ENCODE assay signal across 11 cellular contexts in the genomic region with DNA sequence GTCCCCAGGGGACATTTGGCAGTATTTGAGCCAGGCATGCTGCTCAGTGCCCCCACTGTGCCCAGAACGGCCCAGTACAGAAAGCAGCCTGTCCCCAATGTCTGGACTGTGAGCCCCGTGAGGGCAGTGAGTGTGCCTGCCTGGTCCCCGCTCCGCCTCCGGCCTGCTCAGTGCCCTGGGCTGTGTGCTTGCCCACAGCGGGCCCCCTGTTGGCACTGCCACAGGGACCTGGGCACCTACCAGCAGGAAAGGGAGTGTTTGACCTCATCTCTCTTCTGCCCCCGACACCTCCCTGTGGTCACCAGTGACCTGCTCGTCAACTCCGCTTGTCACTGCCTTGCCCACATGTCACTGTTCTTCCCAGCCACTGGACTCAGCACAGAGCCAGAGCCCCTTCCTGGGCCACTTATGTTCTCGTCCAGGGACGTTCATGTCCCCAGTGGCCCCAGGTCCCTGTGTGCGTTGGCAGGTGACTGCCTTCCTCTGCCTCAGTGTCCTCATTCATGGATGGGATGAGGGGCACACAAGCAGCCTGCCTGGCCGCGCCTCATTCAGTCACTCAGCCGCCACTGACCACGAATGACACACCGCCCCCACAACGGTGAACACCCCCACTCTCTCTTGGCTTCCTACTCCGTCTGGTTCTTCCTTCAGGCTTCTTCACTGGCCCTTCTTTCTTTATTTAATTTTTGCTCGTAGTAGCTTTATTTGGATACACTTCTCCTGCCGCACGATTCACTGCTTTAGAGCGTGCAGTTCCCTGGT. TPM values are rescaled to one million over a fixed set of nuclear protein-coding genes. Genes with fewer than 3 reads are reported as not detected.
DNase-seq lines count a peak whose midpoint lies in the region; ATAC-seq and TF ChIP-seq lines count a peak whose summit lies in the region.
"Had no signal": no experiment of that assay in that cellular context is flagged by ENCODE, and none has a peak within 500 bp of the region (broad histone marks: within the 10 kb centered on the region; RNA-seq: fewer than 3 reads in every experiment).

No MANE protein-coding gene starts in this region.

- peak overlapping the region; percentile 27; the same call in 1 of the 2 replicates for H3K4me3 ChIP-seq in PC-3 (ENCODE audit: low read length)

- H2AFZ ChIP-seq in PC-3 (ENCODE audit: low read length): no peak overlapping the region

- peaks cover 26% of the 10 kb centered on the region for H3K4me1 ChIP-seq in PC-3 (ENCODE audit: insufficient read depth, low read length)

- H3K79me2 ChIP-seq in PC-3 (ENCODE audit: low read length): peaks cover 77% of the 10 kb centered on the region

- H3K9me3 Mint-ChIP-seq in dendritic cell treated with granulocyte-macrophage colony-stimulating factor and Interleukin-4, amounts not matched to agents 40 ng/mL and 50 ng/mL, for 4 days: no peaks in the 10 kb centered on the region
- H3K9me3 Mint-ChIP-seq in osteocyte (ENCODE audit: unreplicated experiment): no peaks in the 10 kb centered on the region

- H3K27me3 ChIP-seq in PC-3 (ENCODE audit: low read length): no peaks in the 10 kb centered on the region

- peaks cover 71% of the 10 kb centered on the region for H3K4me1 Mint-ChIP-seq in dendritic cell treated with granulocyte-macrophage colony-stimulating factor and Interleukin-4, amounts not matched to agents 40 ng/mL and 50 ng/mL, for 4 days (ENCODE audit: low read depth)
- H3K4me1 Mint-ChIP-seq in osteocyte (ENCODE audit: unreplicated experiment): peaks cover 42% of the 10 kb centered on the region

- no peaks in the 10 kb centered on the region for H3K9me3 ChIP-seq in PC-3 (ENCODE audit: low read length)

- POLR2A ChIA-PET in PC-3 (lab: Charles Lee; ENCODE audit: unreplicated experiment): no interaction called here

- no peaks in the 10 kb centered on the region for H3K27me3 Mint-ChIP-seq in dendritic cell treated with granulocyte-macrophage colony-stimulating factor and Interleukin-4, amounts not matched to agents 40 ng/mL and 50 ng/mL, for 4 days
- no peaks in the 10 kb centered on the region for H3K27me3 Mint-ChIP-seq in osteocyte (ENCODE audit: unreplicated experiment)

- no peaks in the 10 kb centered on the region for H3F3A ChIP-seq in PC-3 (ENCODE audit: low read length, unreplicated experiment)

- peaks cover 70% of the 10 kb centered on the region for H3K36me3 Mint-ChIP-seq in dendritic cell treated with granulocyte-macrophage colony-stimulating factor and Interleukin-4, amounts not matched to agents 40 ng/mL and 50 ng/mL, for 4 days (ENCODE audit: low read depth)
- peaks cover 10% of the 10 kb centered on the region for H3K36me3 Mint-ChIP-seq in osteocyte (ENCODE audit: unreplicated experiment)

- peak overlapping the region; percentile 83 for H3K27ac ChIP-seq in PC-3 (ENCODE audit: low read length)

- no peaks in the 10 kb centered on the region; the same call in 1 of the 2 replicates for H3K36me3 ChIP-seq in PC-3 (ENCODE audit: low read depth, low read length)

- no peak overlapping the region for H3K4me3 Mint-ChIP-seq in dendritic cell treated with granulocyte-macrophage colony-stimulating factor and Interleukin-4, amounts not matched to agents 40 ng/mL and 50 ng/mL, for 4 days
- peak overlapping the region; percentile 47 for H3K4me3 Mint-ChIP-seq in osteocyte (ENCODE audit: unreplicated experiment)

- peak overlapping the region; percentile 35 for H3K9ac ChIP-seq in PC-3 (ENCODE audit: low read length)

- intact Hi-C loops in PC-3 (cut with micrococcal nuclease): no loop called here
- intact Hi-C loops in dendritic cell treated with granulocyte-macrophage colony-stimulating factor and Interleukin-4, amounts not matched to agents 40 ng/mL and 50 ng/mL, for 4 days (cut with micrococcal nuclease): no loop called here

- CTCF ChIA-PET in PC-3 (lab: Charles Lee): no interaction called here

- peaks cover 21% of the 10 kb centered on the region; the same call in 1 of the 2 replicates for H4K20me1 ChIP-seq in PC-3 (ENCODE audit: low read length)

- ATAC-seq in PC-3: no peak
- ATAC-seq in HG02981 (IDR thresholded peaks at IDR 0.05; ENCODE audit: unreplicated experiment): no peak

- TF ChIP-seq CTCF in PC-3 (conservative IDR thresholded peaks at IDR 0.05; ENCODE audit: low read depth, low read length): no peak
- TF ChIP-seq CTCF in osteocyte (IDR thresholded peaks at IDR 0.05): no peak

- no peaks in the 10 kb centered on the region for H3K9me2 ChIP-seq in PC-3 (replicated peaks; ENCODE audit: low read length)

- peak; percentile 28 for DNase-seq in EH (ENCODE audit: low read depth)
- peak; percentile 3 for DNase-seq in PC-3
- no peak for DNase-seq in osteocyte (ENCODE audit: extremely low spot score, unreplicated experiment)
- DNase-seq in NCI-H146 (lab: John Stamatoyannopoulos, UW): no peak
- DNase-seq in T1000 (lab: John Stamatoyannopoulos, UW): no peak
- DNase-seq: erythroblast, KG1, NCI-H524 treated with DMSO at 0.1 percent for 48 hours had no signal

- no TSS peak for BruUV-seq in PC-3 (replicated peaks; lab: Mats Ljungman, UMichigan)

- peak overlapping the region; percentile 81 for H3K4me2 ChIP-seq in PC-3 (ENCODE audit: low read length)

- peak overlapping the region; percentile 21 for H3K27ac Mint-ChIP-seq in dendritic cell treated with granulocyte-macrophage colony-stimulating factor and Interleukin-4, amounts not matched to agents 40 ng/mL and 50 ng/mL, for 4 days
- peak overlapping the region; percentile 56 for H3K27ac Mint-ChIP-seq in osteocyte (ENCODE audit: unreplicated experiment)

RNA-seq across cellular contexts. Expression of a gene that starts 2.8 kb away (rescaled TPM):
- total RNA-seq in PC-3 (2014; rRNA removed) (53.6 and 77.9 TPM in 2 replicates), osteocyte (45.3 and 49.5 TPM in 2 replicates)

RNA-seq across cellular contexts. Expression of a gene that starts 8.5 kb away (rescaled TPM):
- 51.4 and 58.3 TPM in 2 replicates for total RNA-seq in PC-3 (2014; rRNA removed)
- 10.0 and 10.8 TPM in 2 replicates for total RNA-seq in osteocyte

RNA-seq across cellular contexts. Expression of a gene that starts 25.7 kb away (rescaled TPM):
- not detected in 2 replicates for total RNA-seq in PC-3 (2014; rRNA removed)
- not detected in 2 replicates for total RNA-seq in osteocyte
- total RNA-seq: T-helper 2 cell treated with Interferon-gamma antibody and Interleukin-4, amounts not matched to agents 100 ng/mL and 5 ng/mL, for 36 hours had no signal

RNA-seq across cellular contexts. Expression of a gene that starts 28.6 kb away (rescaled TPM):
- total RNA-seq in PC-3 (2014; rRNA removed) (0.36 and 0.69 TPM in 2 replicates), osteocyte (not detected in 2 replicates)

RNA-seq across cellular contexts. Expression of a gene that starts 30.0 kb away (rescaled TPM):
- total RNA-seq in PC-3 (2014; rRNA removed) (not detected in 2 replicates), osteocyte (0.73 and 0.97 TPM in 2 replicates)

Comparison
In these comparisons a context has a peak if more than half of its experiments do, and no peak if none do; other contexts are left out.
1. DNase-seq: peak in EH (single experiment) and PC-3 (single experiment); none in osteocyte (single experiment), NCI-H146 (single experiment) and T1000 (single experiment).